Comparison of ENCODE assay signal across 21 cellular contexts in genomic region chr14:94521375-94522114, GRCh38. TPM values are rescaled to one million over a fixed set of nuclear protein-coding genes. Genes with fewer than 3 reads are reported as not detected.
A peak's percentile ranks its signal among the peaks of the same experiment; 100 is the strongest.
DNase-seq lines count a peak whose midpoint lies in the region; ATAC-seq, FAIRE-seq and TF ChIP-seq lines count a peak whose summit lies in the region.
"Had no signal": no experiment of that assay in that cellular context is flagged by ENCODE, and none has a peak within 500 bp of the region (broad histone marks: within the 10 kb centered on the region; RNA-seq: fewer than 3 reads in every experiment).

No MANE protein-coding gene starts in this region.

- H4K8ac ChIP-seq in H1 (ENCODE audit: extremely low read depth, insufficient read depth, low read length), result no peak overlapping the region

- H3K27me3 ChIP-seq in right atrium auricular region (no peaks in the 10 kb centered on the region), left ventricle myocardium inferior (ENCODE audit: low read depth) (peaks cover 52% of the 10 kb centered on the region), H1 (replicated peaks in 1 of 4; ENCODE audit: control insufficient read depth in 3 of 4, extremely low read depth in 1 of 4, insufficient read depth in 3 of 4, low read length in 3 of 4) (no peaks in the 10 kb centered on the region), right lobe of liver (no peaks in the 10 kb centered on the region)

- H3K36me3 ChIP-seq in right atrium auricular region (no peaks in the 10 kb centered on the region), left ventricle myocardium inferior (no peaks in the 10 kb centered on the region), H1 (ENCODE audit: control insufficient read depth in 2 of 4, insufficient read depth in 4 of 4, low read length in 3 of 4) (no peaks in the 10 kb centered on the region), right lobe of liver (no peaks in the 10 kb centered on the region)

- H3K36me3 Mint-ChIP-seq in CD14-positive monocyte, result no peaks in the 10 kb centered on the region
- H3K36me3 Mint-ChIP-seq in nephron progenitor cell (ENCODE audit: low read depth), result no peaks in the 10 kb centered on the region
- no peaks in the 10 kb centered on the region for H3K36me3 Mint-ChIP-seq in activated naive CD4-positive, alpha-beta T cell treated with anti-CD3 and anti-CD28 coated beads, Interleukin-2, amount 10 ng/mL, durations not matched to agents 7 days and 5 days
- H3K36me3 Mint-ChIP-seq: CD4-positive, alpha-beta memory T cell had no signal

- H3K4me3 ChIP-seq in right atrium auricular region, result no peak overlapping the region
- no peak overlapping the region for H3K4me3 ChIP-seq in left ventricle myocardium inferior
- no peak overlapping the region for H3K4me3 ChIP-seq in H1 (ENCODE audit: extremely low read depth in 1 of 4, insufficient read depth in 2 of 4, low read depth in 3 of 4, low read length in 4 of 4)
- no peak overlapping the region for H3K4me3 ChIP-seq in right lobe of liver
- H3K4me3 ChIP-seq: A549 had no signal

- H3K14ac ChIP-seq in H1 (ENCODE audit: insufficient read length), result no peak overlapping the region

- H3K27me3 Mint-ChIP-seq in CD14-positive monocyte (ENCODE audit: low read depth in 3 of 3) (peaks cover 2 to 10% (median 7%) of the 10 kb centered on the region in 3 donors), nephron progenitor cell (ENCODE audit: low read depth, poor library complexity) (peaks cover 14% of the 10 kb centered on the region)
- peaks cover 6% of the 10 kb centered on the region for H3K27me3 Mint-ChIP-seq in activated naive CD4-positive, alpha-beta T cell treated with anti-CD3 and anti-CD28 coated beads, Interleukin-2, amount 10 ng/mL, durations not matched to agents 7 days and 5 days

- FAIRE-seq in H1 (lab: Jason Lieb, UNC), result no peak
- FAIRE-seq: A549, GM12892, GM18507 had no signal

- no peak overlapping the region for H2BK12ac ChIP-seq in H1 (ENCODE audit: low read depth, low read length)

- no peak overlapping the region for H3K23ac ChIP-seq in H1 (ENCODE audit: insufficient read length)

- no peak overlapping the region for H3K56ac ChIP-seq in H1 (replicated peaks; ENCODE audit: insufficient read length, low read depth, low read length)

- no peak overlapping the region for H4K91ac ChIP-seq in H1 (replicated peaks; ENCODE audit: insufficient read length, low read length)

- ATAC-seq in right lobe of liver (peak; percentile 53 to 80 (median 74)), GM18517 (IDR thresholded peaks at IDR 0.05; ENCODE audit: unreplicated experiment) (no peak)
- ATAC-seq: A549 had no signal

- TF ChIP-seq RAD21 in H1 (IDR thresholded peaks at IDR 0.05 in 1 of 2, conservative IDR thresholded peaks at IDR 0.05 in 1 of 2; ENCODE audit: low read depth in 2 of 2, low read length in 2 of 2), result peak; percentile 7 to 36; a peak in 2 of 4 replicates

- no peak overlapping the region for H3K27ac ChIP-seq in right atrium auricular region
- H3K27ac ChIP-seq in left ventricle myocardium inferior (replicated peaks), result no peak overlapping the region
- no peak overlapping the region for H3K27ac ChIP-seq in H1 (ENCODE audit: low read depth, low read length)
- H3K27ac ChIP-seq in right lobe of liver, result peak overlapping the region in 1 of 3 donors; percentile 61
- H3K27ac ChIP-seq: 22Rv1, A549, C4-2B had no signal

- no peaks in the 10 kb centered on the region for H3K79me2 ChIP-seq in H1 (ENCODE audit: control insufficient read depth in 1 of 2, insufficient read depth in 2 of 2, low read length in 2 of 2)

- no peak overlapping the region for H3K4me2 ChIP-seq in H1 (ENCODE audit: insufficient read depth in 1 of 2, low read depth in 2 of 2, low read length in 2 of 2)
- H3K4me2 ChIP-seq: A549 had no signal

- no peak overlapping the region for H2BK5ac ChIP-seq in H1 (ENCODE audit: low read depth, low read length)

- H3K27ac Mint-ChIP-seq in CD14-positive monocyte (no peak overlapping the region), nephron progenitor cell (no peak overlapping the region)
- H3K27ac Mint-ChIP-seq in activated naive CD4-positive, alpha-beta T cell treated with anti-CD3 and anti-CD28 coated beads, Interleukin-2, amount 10 ng/mL, durations not matched to agents 7 days and 5 days, result no peak overlapping the region
- H3K27ac Mint-ChIP-seq: CD4-positive, alpha-beta memory T cell had no signal

- POLR2A ChIA-PET in H1 (lab: Charles Lee; ENCODE audit: partially characterized antibody), result no interaction called here

- WGBS in H1 (ENCODE audit: extremely low coverage in 1 of 2, insufficient coverage in 1 of 2, insufficient read length in 1 of 2, insufficient replicate concordance in 2 of 2, low coverage in 1 of 2, low lambda C conversion rate in 2 of 2, missing lambda C conversion rate in 1 of 2), 2 experiments, result 76% methylated on average over 5 of the region's 5 CpGs; no CpG with 5 or more reads in 1 of the 2 experiments
- 28% methylated on average over 2 of the region's 5 CpGs for WGBS in right lobe of liver (ENCODE audit: insufficient coverage, low coverage, low lambda C conversion rate, missing lambda C conversion rate)

- no peak overlapping the region for H2AK5ac ChIP-seq in H1 (ENCODE audit: low read depth, low read length)

- no peak overlapping the region for H4K5ac ChIP-seq in H1 (ENCODE audit: insufficient read length, low read depth, low read length)

- no peaks in the 10 kb centered on the region for H3K4me1 ChIP-seq in right atrium auricular region
- no peaks in the 10 kb centered on the region for H3K4me1 ChIP-seq in left ventricle myocardium inferior
- peaks cover 0 to 12% (median 3%) of the 10 kb centered on the region in 4 experiments; a peak in 4 of 7 replicates for H3K4me1 ChIP-seq in H1 (replicated peaks in 1 of 4; ENCODE audit: control insufficient read depth in 3 of 4, insufficient read depth in 4 of 4, low read length in 3 of 4)
- peaks cover 0 to 17% (median 8%) of the 10 kb centered on the region in 4 donors for H3K4me1 ChIP-seq in right lobe of liver
- H3K4me1 ChIP-seq: A549 had no signal

- peaks cover 14% of the 10 kb centered on the region; the same call in 1 of the 2 replicates for H3K23me2 ChIP-seq in H1 (ENCODE audit: low read depth, low read length)

- H3K18ac ChIP-seq in H1 (ENCODE audit: extremely low read depth, low read length), result no peak overlapping the region

- H2AFZ ChIP-seq in H1 (ENCODE audit: low read length), result no peak overlapping the region

- H3K79me1 ChIP-seq in H1 (ENCODE audit: low read depth, low read length), result no peaks in the 10 kb centered on the region

- H3K4me3 Mint-ChIP-seq in CD14-positive monocyte (no peak overlapping the region), nephron progenitor cell (no peak overlapping the region)
- H3K4me3 Mint-ChIP-seq in activated naive CD4-positive, alpha-beta T cell treated with anti-CD3 and anti-CD28 coated beads, Interleukin-2, amount 10 ng/mL, durations not matched to agents 7 days and 5 days, result no peak overlapping the region
- H3K4me3 Mint-ChIP-seq: CD4-positive, alpha-beta memory T cell; H9 had no signal

- no peak overlapping the region for H2BK20ac ChIP-seq in H1 (ENCODE audit: low read length)

- DNase-seq in right atrium auricular region (ENCODE audit: low spot score) (peak; percentile 38), left ventricle myocardium inferior (no peak), H1 (ENCODE audit: low read depth in 1 of 2, low spot score in 2 of 2) (no peak), right lobe of liver (no peak), CD14-positive monocyte (ENCODE audit: low spot score) (no peak), nephron progenitor cell (no peak)
- DNase-seq in activated naive CD4-positive, alpha-beta T cell treated with anti-CD3 and anti-CD28 coated beads, Interleukin-2, amount 10 ng/mL, durations not matched to agents 7 days and 5 days, result no peak
- DNase-seq: AML-193; CD4-positive, alpha-beta memory T cell; DMS79 treated with DMSO at 0.1 percent for 48 hours; EL; GOT3; H9 had no signal

- peaks cover 4 to 16% (median 10%) of the 10 kb centered on the region in 7 donors for H3K9me3 Mint-ChIP-seq in CD14-positive monocyte
- H3K9me3 Mint-ChIP-seq in nephron progenitor cell, result peaks cover 7% of the 10 kb centered on the region
- peaks cover 6% of the 10 kb centered on the region for H3K9me3 Mint-ChIP-seq in activated naive CD4-positive, alpha-beta T cell treated with anti-CD3 and anti-CD28 coated beads, Interleukin-2, amount 10 ng/mL, durations not matched to agents 7 days and 5 days

- peaks cover 0 to 5% of the 10 kb centered on the region in 2 experiments for H4K20me1 ChIP-seq in H1 (replicated peaks in 1 of 2; ENCODE audit: control insufficient read depth in 1 of 2, insufficient read depth in 2 of 2, low read length in 2 of 2)

- H2BK15ac ChIP-seq in H1 (ENCODE audit: low read length), result no peak overlapping the region

- H3K9ac ChIP-seq in H1 (replicated peaks in 1 of 4; ENCODE audit: extremely low read depth in 1 of 4, low read depth in 3 of 4, low read length in 3 of 4), result no peak overlapping the region

- H3K4ac ChIP-seq in H1 (replicated peaks; ENCODE audit: insufficient read length, low read depth, low read length), result no peak overlapping the region

- H3K9me3 ChIP-seq in right atrium auricular region (peaks cover 0 to 2% of the 10 kb centered on the region in 2 donors), left ventricle myocardium inferior (replicated peaks) (peaks cover 4% of the 10 kb centered on the region), H1 (ENCODE audit: insufficient read depth in 2 of 2, low read depth in 1 of 2, low read length in 1 of 2) (peaks cover 0 to 3% of the 10 kb centered on the region in 2 experiments; a peak in 1 of 4 replicates), right lobe of liver (no peaks in the 10 kb centered on the region)

- TF ChIP-seq POLR2A in H1 (IDR thresholded peaks at IDR 0.05; ENCODE audit: control extremely low read depth in 1 of 2, low read depth in 2 of 2, low read length in 2 of 2) (no peak), right lobe of liver (IDR thresholded peaks at IDR 0.05) (no peak)

- intact Hi-C loops in left ventricle myocardium inferior (cut with micrococcal nuclease), result no loop called here
- intact Hi-C loops in right lobe of liver (cut with DNase I), result no loop called here
- intact Hi-C loops in CD14-positive monocyte (cut with micrococcal nuclease), result no loop called here

- H3K4me1 Mint-ChIP-seq in CD14-positive monocyte (peaks cover 2% of the 10 kb centered on the region), nephron progenitor cell (no peaks in the 10 kb centered on the region)
- no peaks in the 10 kb centered on the region for H3K4me1 Mint-ChIP-seq in activated naive CD4-positive, alpha-beta T cell treated with anti-CD3 and anti-CD28 coated beads, Interleukin-2, amount 10 ng/mL, durations not matched to agents 7 days and 5 days

- TF ChIP-seq CTCF in right atrium auricular region (IDR thresholded peaks at IDR 0.05), result no peak
- no peak for TF ChIP-seq CTCF in left ventricle myocardium inferior (IDR thresholded peaks at IDR 0.05; ENCODE audit: borderline replicate concordance)
- no peak; a peak in 1 of 4 replicates for TF ChIP-seq CTCF in H1 (IDR thresholded peaks at IDR 0.05; ENCODE audit: control extremely low read depth in 1 of 3, insufficient read depth in 1 of 3, low read depth in 1 of 3, low read length in 3 of 3)
- no peak for TF ChIP-seq CTCF in right lobe of liver (IDR thresholded peaks at IDR 0.05)
- TF ChIP-seq CTCF in CD14-positive monocyte (IDR thresholded peaks at IDR 0.05), result no peak
- TF ChIP-seq CTCF in nephron progenitor cell (IDR thresholded peaks at IDR 0.05), result no peak

- H2BK120ac ChIP-seq in H1 (replicated peaks; ENCODE audit: low read depth, low read length), result no peak overlapping the region

- TF ChIP-seq EP300 in H1 (IDR thresholded peaks at IDR 0.05; ENCODE audit: borderline replicate concordance in 1 of 2, low read depth in 2 of 2, low read length in 2 of 2), result no peak

- CTCF ChIA-PET in H1 (lab: Charles Lee; ENCODE audit: partially characterized antibody), result interaction anchor here (0.9 to 1.8 kb wide), 7 partner anchors 11 to 98 kb away, joined by 3 to 10 read pairs (median 5); no protein-coding TSS in a partner anchor
- CTCF ChIA-PET in activated naive CD4-positive, alpha-beta T cell treated with anti-CD3 and anti-CD28 coated beads, Interleukin-2, amount 10 ng/mL, durations not matched to agents 7 days and 5 days (lab: Charles Lee), result interaction anchor here (0.8 kb wide), 1 partner anchor 27 kb away, joined by 3 read pairs; no protein-coding TSS in a partner anchor

RNA-seq across cellular contexts. Expression of gene SERPINA12, which starts 12.3 kb away (rescaled TPM):
- total RNA-seq in right atrium auricular region (not detected), left ventricle myocardium inferior (not detected), right lobe of liver (1 to 10 TPM in 1 of 6 experiments, under 1 TPM in 2, not detected in 3; 0.26 to 2.8 (median 0.39) TPM)
- total RNA-seq in H1 (2021; fragmentation: NEBNext Ultra II Directional; extraction: Animal tissue kit (Norgen Biotek cat#: 25700)), result not detected in 2 replicates
- polyA plus RNA-seq in H1 (2011; rRNA removed) (not detected in 2 replicates), CD14-positive monocyte (not detected)
- not detected for polyA plus RNA-seq in H1 (2011; cell fraction: cytosol; rRNA removed)
- not detected for polyA plus RNA-seq in H1 (2011; cell fraction: nucleus; rRNA removed)
- polyA plus RNA-seq in H1 (2012, experiment 1 of 2), result not detected in 4 replicates
- polyA plus RNA-seq in H1 (2012, experiment 2 of 2), result not detected
- polyA plus RNA-seq in H1 (2013, experiment 1 of 2), result not detected
- polyA plus RNA-seq in H1 (2013, experiment 2 of 2), result not detected
- polyA minus RNA-seq in H1 (2011; rRNA and poly(A)+ RNA removed), result not detected in 2 replicates
- polyA minus RNA-seq in H1 (2011; cell fraction: cytosol; rRNA and poly(A)+ RNA removed), result not detected
- not detected for polyA minus RNA-seq in H1 (2011; cell fraction: nucleus; rRNA and poly(A)+ RNA removed)
- total RNA-seq: CD4-positive, alpha-beta memory T cell; G401; H9 had no signal
- polyA plus RNA-seq: A549; BJ; CD4-positive, alpha-beta memory T cell had no signal

RNA-seq across cellular contexts. Expression of gene SERPINA4, which starts 39.7 kb away (rescaled TPM):
- total RNA-seq in right atrium auricular region, result not detected
- total RNA-seq in left ventricle myocardium inferior, result not detected
- not detected in 2 replicates for total RNA-seq in H1 (2021; fragmentation: NEBNext Ultra II Directional; extraction: Animal tissue kit (Norgen Biotek cat#: 25700))
- polyA plus RNA-seq in H1 (2011; rRNA removed), result not detected in 2 replicates
- not detected for polyA plus RNA-seq in H1 (2011; cell fraction: cytosol; rRNA removed)
- not detected for polyA plus RNA-seq in H1 (2011; cell fraction: nucleus; rRNA removed)
- polyA plus RNA-seq in H1 (2012, experiment 1 of 2), result not detected in 4 replicates
- not detected for polyA plus RNA-seq in H1 (2012, experiment 2 of 2)
- polyA plus RNA-seq in H1 (2013, experiment 1 of 2), result not detected
- not detected for polyA plus RNA-seq in H1 (2013, experiment 2 of 2)
- polyA minus RNA-seq in H1 (2011; rRNA and poly(A)+ RNA removed), result not detected in 2 replicates
- polyA minus RNA-seq in H1 (2011; cell fraction: cytosol; rRNA and poly(A)+ RNA removed), result not detected
- not detected for polyA minus RNA-seq in H1 (2011; cell fraction: nucleus; rRNA and poly(A)+ RNA removed)
- 100 to 1,000 TPM in 4 of 6 experiments, 10 to 100 TPM in 2; 41.2 to 204 (median 145) TPM for total RNA-seq in right lobe of liver
- not detected for polyA plus RNA-seq in CD14-positive monocyte
- total RNA-seq: CD4-positive, alpha-beta memory T cell; G401; H9 had no signal
- polyA plus RNA-seq: BJ; CD4-positive, alpha-beta memory T cell had no signal

RNA-seq across cellular contexts. Expression of gene SERPINA9, which starts 45.5 kb away (rescaled TPM):
- total RNA-seq in right atrium auricular region (not detected), left ventricle myocardium inferior (not detected), right lobe of liver (under 1 TPM in 1 of 6 experiments, not detected in 5; 0.18 TPM)
- total RNA-seq in H1 (2021; fragmentation: NEBNext Ultra II Directional; extraction: Animal tissue kit (Norgen Biotek cat#: 25700)), result not detected in 2 replicates
- polyA plus RNA-seq in H1 (2011; rRNA removed) (not detected in 2 replicates), CD14-positive monocyte (not detected)
- not detected for polyA plus RNA-seq in H1 (2011; cell fraction: cytosol; rRNA removed)
- polyA plus RNA-seq in H1 (2011; cell fraction: nucleus; rRNA removed), result not detected
- polyA plus RNA-seq in H1 (2012, experiment 1 of 2), result not detected in 4 replicates
- not detected for polyA plus RNA-seq in H1 (2012, experiment 2 of 2)
- not detected for polyA plus RNA-seq in H1 (2013, experiment 1 of 2)
- polyA plus RNA-seq in H1 (2013, experiment 2 of 2), result not detected
- not detected in 2 replicates for polyA minus RNA-seq in H1 (2011; rRNA and poly(A)+ RNA removed)
- not detected for polyA minus RNA-seq in H1 (2011; cell fraction: cytosol; rRNA and poly(A)+ RNA removed)
- not detected for polyA minus RNA-seq in H1 (2011; cell fraction: nucleus; rRNA and poly(A)+ RNA removed)
- total RNA-seq: CD4-positive, alpha-beta memory T cell; G401; H9 had no signal
- polyA plus RNA-seq: A549; CD4-positive, alpha-beta memory T cell had no signal

RNA-seq across cellular contexts. Expression of gene SERPINA5, which starts 59.7 kb away (rescaled TPM):
- total RNA-seq in right atrium auricular region (1 to 10 TPM; 3.3 to 7.7 TPM), left ventricle myocardium inferior (2.1 TPM), right lobe of liver (100 to 1,000 TPM in 4 of 6 experiments, 10 to 100 TPM in 2; 24.7 to 317 (median 167) TPM)
- 1.9 and 2.1 TPM in 2 replicates for total RNA-seq in H1 (2021; fragmentation: NEBNext Ultra II Directional; extraction: Animal tissue kit (Norgen Biotek cat#: 25700))
- polyA plus RNA-seq in H1 (2011; rRNA removed) (1.6 and 1.8 TPM in 2 replicates), CD14-positive monocyte (not detected)
- polyA plus RNA-seq in H1 (2011; cell fraction: cytosol; rRNA removed), result 2.0 TPM
- polyA plus RNA-seq in H1 (2011; cell fraction: nucleus; rRNA removed), result 1.8 TPM
- polyA plus RNA-seq in H1 (2012, experiment 1 of 2), result 1.9 to 2.4 TPM (median 2.0 TPM) in 4 replicates
- 1.6 TPM for polyA plus RNA-seq in H1 (2012, experiment 2 of 2)
- 3.2 TPM for polyA plus RNA-seq in H1 (2013, experiment 1 of 2)
- 3.6 TPM for polyA plus RNA-seq in H1 (2013, experiment 2 of 2)
- polyA minus RNA-seq in H1 (2011; rRNA and poly(A)+ RNA removed), result 1.6 and 1.9 TPM in 2 replicates
- polyA minus RNA-seq in H1 (2011; cell fraction: cytosol; rRNA and poly(A)+ RNA removed), result 0.81 TPM
- polyA minus RNA-seq in H1 (2011; cell fraction: nucleus; rRNA and poly(A)+ RNA removed), result 1.2 TPM
- total RNA-seq: CD4-positive, alpha-beta memory T cell; G401 had no signal
- polyA plus RNA-seq: CD4-positive, alpha-beta memory T cell had no signal

Comparison
In these comparisons a context has a peak if more than half of its experiments do, and no peak if none do; other contexts are left out.
1. RNA of gene SERPINA4, which starts 39.7 kb away (total RNA-seq): 41.2 to 204 TPM in right lobe of liver; not detected in right atrium auricular region, not detected in left ventricle myocardium inferior (single experiment) and not detected in H1; every median in the first group is over 10 times any median in the second.